In the genomic region with DNA sequence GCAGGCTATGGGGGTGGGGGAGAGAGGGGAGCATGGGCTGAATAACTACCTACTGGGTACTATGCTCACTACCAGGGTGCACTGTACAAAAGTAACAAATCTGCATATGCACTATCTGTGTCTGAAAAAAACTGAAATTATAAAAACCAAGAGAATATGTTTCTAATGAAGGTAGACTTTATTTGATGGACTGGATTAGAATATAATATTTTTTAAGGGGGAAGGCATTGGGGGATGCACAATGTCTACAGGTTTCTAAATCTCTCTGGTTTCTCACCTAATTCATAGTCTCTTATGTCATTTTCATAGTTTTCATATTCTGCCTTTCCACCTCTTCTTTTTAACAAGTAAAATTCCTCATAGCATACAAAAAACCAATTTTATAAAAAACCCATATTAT, we compare ENCODE assay signal across 8 cellular contexts.
A peak's percentile ranks its signal among the peaks of the same experiment; 100 is the strongest.
DNase-seq lines count a peak whose midpoint lies in the region; ATAC-seq, FAIRE-seq and TF ChIP-seq lines count a peak whose summit lies in the region.
"Not testable (repeated sequence)": the region's sequence is repeated elsewhere in the genome, so short reads cannot be mapped to it uniquely, and the experiment has no call there.

No MANE protein-coding gene starts in this region.

- H2AK5ac ChIP-seq in H1 (ENCODE audit: low read depth, low read length), result not testable (repeated sequence)

- FAIRE-seq in H1 (lab: Jason Lieb, UNC), result not testable (repeated sequence)

- not testable (repeated sequence) for H3K23me2 ChIP-seq in H1 (ENCODE audit: low read depth, low read length)

- not testable (repeated sequence) for H3K4ac ChIP-seq in H1 (replicated peaks; ENCODE audit: insufficient read length, low read depth, low read length)

- H3K9ac ChIP-seq in H1 (replicated peaks in 1 of 4; ENCODE audit: extremely low read depth in 1 of 4, low read depth in 3 of 4, low read length in 3 of 4), result not testable (repeated sequence)

- not testable (repeated sequence) for TF ChIP-seq POLR2A in H1 (IDR thresholded peaks at IDR 0.05; ENCODE audit: control extremely low read depth in 1 of 2, low read depth in 2 of 2, low read length in 2 of 2); tibial nerve (IDR thresholded peaks at IDR 0.05)

- not testable (repeated sequence) for H3K27me3 Mint-ChIP-seq in CD4-positive, alpha-beta memory T cell; T-helper 17 cell; activated naive CD8-positive, alpha-beta T cell; immature natural killer cell (ENCODE audit: low read depth in 3 of 3)

- TF ChIP-seq RAD21 in H1 (IDR thresholded peaks at IDR 0.05 in 1 of 2, conservative IDR thresholded peaks at IDR 0.05 in 1 of 2; ENCODE audit: low read depth in 2 of 2, low read length in 2 of 2), result not testable (repeated sequence)

- H2BK5ac ChIP-seq in H1 (ENCODE audit: low read depth, low read length), result not testable (repeated sequence)

- not testable (repeated sequence) for H2BK12ac ChIP-seq in H1 (ENCODE audit: low read depth, low read length)

- peak overlapping the region; percentile 91 to 95 (median 93) for H3K27ac Mint-ChIP-seq in CD4-positive, alpha-beta memory T cell
- H3K27ac Mint-ChIP-seq in T-helper 17 cell (peak overlapping the region; percentile 82), immature natural killer cell (peak overlapping the region; percentile 85 to 96 (median 94))
- H3K27ac Mint-ChIP-seq in activated naive CD8-positive, alpha-beta T cell, result peak overlapping the region; percentile 83

- H3K36me3 Mint-ChIP-seq in CD4-positive, alpha-beta memory T cell; T-helper 17 cell (ENCODE audit: low read depth); activated naive CD8-positive, alpha-beta T cell; immature natural killer cell: not testable (repeated sequence)

- peaks cover 0 to 29% of the 10 kb centered on the region in 2 experiments; a peak in 2 of 4 replicates for H3K79me2 ChIP-seq in H1 (ENCODE audit: control insufficient read depth in 1 of 2, insufficient read depth in 2 of 2, low read length in 2 of 2)

- H2BK20ac ChIP-seq in H1 (ENCODE audit: low read length), result not testable (repeated sequence)

- not testable (repeated sequence) for H3K18ac ChIP-seq in H1 (ENCODE audit: extremely low read depth, low read length)

- POLR2A ChIA-PET in CD4-positive, alpha-beta memory T cell (lab: Charles Lee; ENCODE audit: partially characterized antibody); H1 (lab: Charles Lee; ENCODE audit: partially characterized antibody): not testable (repeated sequence)

- not testable (repeated sequence) for H2BK120ac ChIP-seq in H1 (replicated peaks; ENCODE audit: low read depth, low read length)

- TF ChIP-seq EP300 in H1 (IDR thresholded peaks at IDR 0.05; ENCODE audit: borderline replicate concordance in 1 of 2, low read depth in 2 of 2, low read length in 2 of 2); tibial nerve (IDR thresholded peaks at IDR 0.05): not testable (repeated sequence)

- not testable (repeated sequence) for H4K91ac ChIP-seq in H1 (replicated peaks; ENCODE audit: insufficient read length, low read length)

- H4K20me1 ChIP-seq in H1 (replicated peaks in 1 of 2; ENCODE audit: control insufficient read depth in 1 of 2, insufficient read depth in 2 of 2, low read length in 2 of 2), result not testable (repeated sequence)

- H4K8ac ChIP-seq in H1 (ENCODE audit: extremely low read depth, insufficient read depth, low read length), result not testable (repeated sequence)

- not testable (repeated sequence) for DNase-seq in CD4-positive, alpha-beta memory T cell; Jurkat, Clone E6-1 (ENCODE audit: low read depth, low spot score); T-helper 17 cell; H1 (ENCODE audit: low read depth in 1 of 2, low spot score in 2 of 2); immature natural killer cell; tibial nerve (ENCODE audit: low spot score in 2 of 2)

- not testable (repeated sequence) for H3K36me3 ChIP-seq in CD4-positive, alpha-beta memory T cell (ENCODE audit: insufficient read depth, low read length); H1 (ENCODE audit: control insufficient read depth in 2 of 4, insufficient read depth in 4 of 4, low read length in 3 of 4); neuron (ENCODE audit: insufficient read depth, low read length); tibial nerve

- ATAC-seq in T-helper 17 cell, result not testable (repeated sequence)

- H3K9me3 Mint-ChIP-seq in CD4-positive, alpha-beta memory T cell; activated naive CD8-positive, alpha-beta T cell (ENCODE audit: low read depth); immature natural killer cell: not testable (repeated sequence)

- H3K4me1 ChIP-seq in CD4-positive, alpha-beta memory T cell (ENCODE audit: insufficient read depth, low read length); H1 (replicated peaks in 1 of 4; ENCODE audit: control insufficient read depth in 3 of 4, insufficient read depth in 4 of 4, low read length in 3 of 4); neuron (ENCODE audit: insufficient read depth, low read length); tibial nerve: not testable (repeated sequence)

- H3K4me2 ChIP-seq in H1 (ENCODE audit: insufficient read depth in 1 of 2, low read depth in 2 of 2, low read length in 2 of 2), result not testable (repeated sequence)

- not testable (repeated sequence) for H4K5ac ChIP-seq in H1 (ENCODE audit: insufficient read length, low read depth, low read length)

- H3K27ac ChIP-seq in CD4-positive, alpha-beta memory T cell (ENCODE audit: low read depth, low read length); H1 (ENCODE audit: low read depth, low read length): not testable (repeated sequence)
- H3K27ac ChIP-seq in tibial nerve, result peak overlapping the region; percentile 85 to 94 (median 88)

- H3K9me3 ChIP-seq in CD4-positive, alpha-beta memory T cell (ENCODE audit: control insufficient read depth in 1 of 2, low read length in 2 of 2); T-helper 17 cell (ENCODE audit: control insufficient read depth, low read length, poor library complexity, severe bottlenecking); H1 (ENCODE audit: insufficient read depth in 2 of 2, low read depth in 1 of 2, low read length in 1 of 2); neuron (ENCODE audit: low read length); tibial nerve: not testable (repeated sequence)

- TF ChIP-seq CTCF in H1 (IDR thresholded peaks at IDR 0.05; ENCODE audit: control extremely low read depth in 1 of 3, insufficient read depth in 1 of 3, low read depth in 1 of 3, low read length in 3 of 3); tibial nerve (IDR thresholded peaks at IDR 0.05): not testable (repeated sequence)

- peak overlapping the region; percentile 83 to 92 (median 87) for H3K4me3 Mint-ChIP-seq in CD4-positive, alpha-beta memory T cell
- H3K4me3 Mint-ChIP-seq in T-helper 17 cell (peak overlapping the region; percentile 83), immature natural killer cell (peak overlapping the region; percentile 86 to 89 (median 87))
- H3K4me3 Mint-ChIP-seq in activated naive CD8-positive, alpha-beta T cell, result peak overlapping the region; percentile 88

- H3K4me3 ChIP-seq in CD4-positive, alpha-beta memory T cell (ENCODE audit: low read length in 2 of 2), result not testable (repeated sequence)
- peak overlapping the region; percentile 53 for H3K4me3 ChIP-seq in Jurkat, Clone E6-1 (ENCODE audit: low read length)
- H3K4me3 ChIP-seq in H1 (ENCODE audit: extremely low read depth in 1 of 4, insufficient read depth in 2 of 4, low read depth in 3 of 4, low read length in 4 of 4) (peak overlapping the region; percentile 5 to 53 (median 12); a peak in 5 of 8 replicates), neuron (ENCODE audit: low read length) (peak overlapping the region; percentile 51), tibial nerve (peak overlapping the region in 2 of 4 donors; percentile 52 to 65)

- not testable (repeated sequence) for H3K79me1 ChIP-seq in H1 (ENCODE audit: low read depth, low read length)

- H3K4me1 Mint-ChIP-seq in CD4-positive, alpha-beta memory T cell, result peaks cover 8 to 21% (median 17%) of the 10 kb centered on the region in 4 donors
- not testable (repeated sequence) for H3K4me1 Mint-ChIP-seq in T-helper 17 cell
- peaks cover 28% of the 10 kb centered on the region for H3K4me1 Mint-ChIP-seq in activated naive CD8-positive, alpha-beta T cell (ENCODE audit: low read depth)
- H3K4me1 Mint-ChIP-seq in immature natural killer cell, result peaks cover 17 to 23% of the 10 kb centered on the region in 2 donors

- H3K27me3 ChIP-seq in CD4-positive, alpha-beta memory T cell (ENCODE audit: insufficient read depth, low read length); H1 (replicated peaks in 1 of 4; ENCODE audit: control insufficient read depth in 3 of 4, extremely low read depth in 1 of 4, insufficient read depth in 3 of 4, low read length in 3 of 4); neuron (ENCODE audit: insufficient read depth, low read length); tibial nerve: not testable (repeated sequence)

- not testable (repeated sequence) for H3K23ac ChIP-seq in H1 (ENCODE audit: insufficient read length)

- H3K56ac ChIP-seq in H1 (replicated peaks; ENCODE audit: insufficient read length, low read depth, low read length), result not testable (repeated sequence)

- intact Hi-C loops in CD4-positive, alpha-beta memory T cell (cut with micrococcal nuclease), result not testable (repeated sequence)

- CTCF ChIA-PET in CD4-positive, alpha-beta memory T cell (lab: Charles Lee; ENCODE audit: partially characterized antibody); H1 (lab: Charles Lee; ENCODE audit: partially characterized antibody): not testable (repeated sequence)

- H2AFZ ChIP-seq in H1 (ENCODE audit: low read length); neuron (ENCODE audit: low read depth, low read length): not testable (repeated sequence)

- not testable (repeated sequence) for H3K14ac ChIP-seq in H1 (ENCODE audit: insufficient read length)

- not testable (repeated sequence) for H2BK15ac ChIP-seq in H1 (ENCODE audit: low read length)
